Comparison of ENCODE assay signal across 1 cellular context in genomic region chrX:109724971-109725370, GRCh38.
TF ChIP-seq lines count a peak whose summit lies in the region.

No MANE protein-coding gene starts in this region.

TF ChIP-seq in HepG2, 621 proteins besides CTCF, POLR2A, EP300 and RAD21:
- TF ChIP-seq ZNF770 (CRISPR knock-in tag; IDR thresholded peaks at IDR 0.05) (peak; percentile 78), FOXP4 (CRISPR knock-in tag; IDR thresholded peaks at IDR 0.05) (0 out of 2 replicates have a peak, but pooled peaks have one; percentile 22), FOSL2 (CRISPR knock-in tag; IDR thresholded peaks at IDR 0.05) (peak; percentile 87), FOSL1 (CRISPR knock-in tag; IDR thresholded peaks at IDR 0.05; ENCODE audit: borderline replicate concordance) (peak; percentile 40; the same call in 1 of the 2 replicates), NR2F6 (IDR thresholded peaks at IDR 0.05) (peak; percentile 18; the same call in 1 of the 2 replicates), NR2F6 (CRISPR knock-in tag; IDR thresholded peaks at IDR 0.05) (peak; percentile 36; the same call in 1 of the 2 replicates), TEAD3 (CRISPR knock-in tag; optimal IDR thresholded peaks at IDR 0.05; ENCODE audit: borderline replicate concordance) (peak; percentile 57), MED1 (CRISPR knock-in tag; IDR thresholded peaks at IDR 0.05) (peak; percentile 46), ZMYM3 (CRISPR knock-in tag; IDR thresholded peaks at IDR 0.05) (0 out of 2 replicates have a peak, but pooled peaks have one; percentile 25), NR2F1 (CRISPR knock-in tag; IDR thresholded peaks at IDR 0.05) (peak in 1 of 2 experiments; percentile 69; a peak in 2 of 4 replicates), ZNF460 (CRISPR knock-in tag; IDR thresholded peaks at IDR 0.05; ENCODE audit: borderline replicate concordance) (peak; percentile 90), ZMYM2 (CRISPR knock-in tag; IDR thresholded peaks at IDR 0.05) (0 out of 2 replicates have a peak, but pooled peaks have one; percentile 36), RARA (CRISPR knock-in tag; IDR thresholded peaks at IDR 0.05) (peak; percentile 84)
- TF ChIP-seq, protein P1, sequence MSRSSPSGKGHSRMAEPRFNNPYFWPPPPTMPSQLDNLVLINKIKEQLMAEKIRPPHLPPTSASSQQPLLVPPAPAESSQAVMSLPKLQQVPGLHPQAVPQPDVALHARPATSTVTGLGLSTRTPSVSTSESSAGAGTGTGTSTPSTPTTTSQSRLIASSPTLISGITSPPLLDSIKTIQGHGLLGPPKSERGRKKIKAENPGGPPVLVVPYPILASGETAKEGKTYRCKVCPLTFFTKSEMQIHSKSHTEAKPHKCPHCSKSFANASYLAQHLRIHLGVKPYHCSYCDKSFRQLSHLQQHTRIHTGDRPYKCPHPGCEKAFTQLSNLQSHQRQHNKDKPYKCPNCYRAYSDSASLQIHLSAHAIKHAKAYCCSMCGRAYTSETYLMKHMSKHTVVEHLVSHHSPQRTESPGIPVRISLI (CRISPR knock-in tag; IDR thresholded peaks at IDR 0.05; ENCODE audit: borderline replicate concordance) = peak; percentile 60; the same call in 1 of the 2 replicates
